In genomic region chr7:127667017-127667670, GRCh38 we compare ENCODE assay signal across 12 cellular contexts. TPM values are rescaled to one million over a fixed set of nuclear protein-coding genes. Genes with fewer than 3 reads are reported as not detected.
DNase-seq lines count a peak whose midpoint lies in the region; TF ChIP-seq lines count a peak whose summit lies in the region.
"Had no signal": no experiment of that assay in that cellular context is flagged by ENCODE, and none has a peak within 500 bp of the region (broad histone marks: within the 10 kb centered on the region; RNA-seq: fewer than 3 reads in every experiment).

No MANE protein-coding gene starts in this region.

- H3K4me3 ChIP-seq in mammary epithelial cell (replicated peaks in 1 of 3; ENCODE audit: insufficient read depth in 1 of 3, low read depth in 2 of 3, low read length in 3 of 3) (no peak overlapping the region), mesendoderm (ENCODE audit: low read length) (no peak overlapping the region)
- H3K4me3 ChIP-seq: heart left ventricle had no signal

- no peak overlapping the region for H3K23ac ChIP-seq in mesendoderm (ENCODE audit: low read length)

- H3K27ac ChIP-seq in mammary epithelial cell (ENCODE audit: insufficient read depth, low read depth, low read length) = peak overlapping the region; percentile 80
- no peak overlapping the region for H3K27ac ChIP-seq in mesendoderm (ENCODE audit: low read depth, low read length)

- no peaks in the 10 kb centered on the region for H4K20me1 ChIP-seq in mammary epithelial cell (ENCODE audit: insufficient read depth, low read length)

- 39% methylated on average over 3 of the region's 3 CpGs for WGBS in mammary epithelial cell (ENCODE audit: low coverage, missing lambda C conversion rate)
- WGBS in mesendoderm (ENCODE audit: extremely low coverage, insufficient coverage, low lambda C conversion rate) = no CpG with 5 or more reads among the region's 3 CpGs

- H3K27me3 ChIP-seq in mammary epithelial cell (ENCODE audit: insufficient read depth, low read length) (no peaks in the 10 kb centered on the region), mesendoderm (ENCODE audit: insufficient read depth, low read length, poor library complexity) (no peaks in the 10 kb centered on the region)
- H3K27me3 ChIP-seq: heart left ventricle, neutrophil had no signal

- no peak for TF ChIP-seq CTCF in mammary epithelial cell (conservative IDR thresholded peaks at IDR 0.05 in 1 of 2, IDR thresholded peaks at IDR 0.05 in 1 of 2; ENCODE audit: extremely low read depth in 1 of 2, insufficient read depth in 1 of 2, low read depth in 1 of 2, low read length in 2 of 2)

- H4K5ac ChIP-seq in mesendoderm (ENCODE audit: low read length) = no peak overlapping the region

- no peak overlapping the region for H2BK15ac ChIP-seq in mesendoderm (replicated peaks; ENCODE audit: low read depth)

- H4K8ac ChIP-seq in mesendoderm (ENCODE audit: low read depth, low read length) = no peak overlapping the region

- H2BK5ac ChIP-seq in mesendoderm (ENCODE audit: low read length) = no peak overlapping the region

- no peak overlapping the region for H3K56ac ChIP-seq in mesendoderm (ENCODE audit: low read length)

- dilution Hi-C loops in mammary epithelial cell (cut with HindIII; ENCODE audit: low sequenced_read_pairs) = no loop called here

- H3K4me1 ChIP-seq in mammary epithelial cell (ENCODE audit: insufficient read depth, low read length) = peaks cover 32% of the 10 kb centered on the region
- H3K4me1 ChIP-seq in mesendoderm (ENCODE audit: control insufficient read depth, low read depth, low read length) = peaks cover 9% of the 10 kb centered on the region

- H3K9ac ChIP-seq in mammary epithelial cell (ENCODE audit: insufficient read depth, low read length) = peak overlapping the region; percentile 42
- no peak overlapping the region for H3K9ac ChIP-seq in mesendoderm (ENCODE audit: low read length)

- no peak overlapping the region for H2AK5ac ChIP-seq in mesendoderm (ENCODE audit: low read length)

- in situ Hi-C loops in mammary epithelial cell (cut with MboI; ENCODE audit: low sequenced_read_pairs in 2 of 2) = no loop called here

- peaks cover 99% of the 10 kb centered on the region for H3K79me2 ChIP-seq in mammary epithelial cell (ENCODE audit: insufficient read depth, low read length)
- peaks cover 83% of the 10 kb centered on the region for H3K79me2 ChIP-seq in mesendoderm (ENCODE audit: control insufficient read depth, insufficient read depth, low read length)

- H2BK120ac ChIP-seq in mesendoderm (ENCODE audit: low read depth, low read length) = no peak overlapping the region

- no peak overlapping the region for H3K4ac ChIP-seq in mesendoderm (ENCODE audit: low read depth, low read length)

- H3K4me2 ChIP-seq in mammary epithelial cell (ENCODE audit: insufficient read depth, low read depth, low read length) = peak overlapping the region; percentile 85
- no peak overlapping the region for H3K4me2 ChIP-seq in mesendoderm (ENCODE audit: low read length)

- no peak overlapping the region for H2AFZ ChIP-seq in mammary epithelial cell (ENCODE audit: low read depth, low read length)

- DNase-seq in DMS53 (lab: John Stamatoyannopoulos, UW) (peak; percentile 20), DMS53 treated with DMSO at 0.1 percent for 48 hours (lab: John Stamatoyannopoulos, UW; ENCODE audit: unreplicated experiment) (no peak), HS-5 (ENCODE audit: low read depth) (peak; percentile 61), mammary epithelial cell (peak; percentile 66), renal cortical epithelial cell (ENCODE audit: low read depth) (peak; percentile 53), NCI-H2107 (lab: John Stamatoyannopoulos, UW) (no peak), mesendoderm (no peak)
- no peak for DNase-seq in stimulated activated CD4-positive, alpha-beta T cell treated with anti-CD3 and anti-CD28 coated beads, Interleukin-15, amount 100 ng/mL, for 24 hours
- DNase-seq: activated effector memory CD4-positive, alpha-beta T cell treated with anti-CD3 and anti-CD28 coated beads, Interleukin-2, amount 50 U/mL, for 16 hours; heart left ventricle; Right ventricle myocardium superior had no signal

- H3K79me1 ChIP-seq in mesendoderm (ENCODE audit: low read length) = peaks cover 23% of the 10 kb centered on the region

- no peak overlapping the region for H3K18ac ChIP-seq in mesendoderm (ENCODE audit: low read length)

- intact Hi-C loops in mammary epithelial cell (cut with micrococcal nuclease) = no loop called here

- no peaks in the 10 kb centered on the region for H3K9me3 ChIP-seq in mammary epithelial cell (replicated peaks; ENCODE audit: insufficient read depth, low read length)
- H3K9me3 ChIP-seq: neutrophil had no signal

- H3K36me3 ChIP-seq in mammary epithelial cell (ENCODE audit: insufficient read depth, low read length) = peaks cover 3% of the 10 kb centered on the region
- H3K36me3 ChIP-seq in mesendoderm (ENCODE audit: control insufficient read depth, insufficient read depth, low read length) = no peaks in the 10 kb centered on the region
- H3K36me3 ChIP-seq: neutrophil had no signal

- CTCF ChIA-PET in mammary epithelial cell (lab: Charles Lee; ENCODE audit: low non-redundant PET) = no interaction called here

- TSS peak; percentile 3 for BruUV-seq in mammary epithelial cell (replicated peaks; lab: Mats Ljungman, UMichigan)

RNA-seq across cellular contexts. Expression of gene SND1, which starts 15.2 kb away (rescaled TPM):
- total RNA-seq in mammary epithelial cell (100 to 1,000 TPM; 196 to 234 TPM), renal cortical epithelial cell (201 and 214 TPM in 2 replicates)
- 138 TPM for polyA plus RNA-seq in mammary epithelial cell
- 253 TPM for polyA minus RNA-seq in mammary epithelial cell
- polyA plus RNA-seq in mesendoderm (2013, experiment 1 of 2) = 94.6 TPM
- 95.9 TPM for polyA plus RNA-seq in mesendoderm (2013, experiment 2 of 2)

RNA-seq across cellular contexts. Expression of gene PAX4, which starts 49.2 kb away (rescaled TPM):
- not detected for total RNA-seq in mammary epithelial cell
- not detected for polyA plus RNA-seq in mammary epithelial cell
- polyA minus RNA-seq in mammary epithelial cell = not detected
- total RNA-seq in renal cortical epithelial cell = not detected in 2 replicates
- polyA plus RNA-seq in mesendoderm (2013, experiment 1 of 2) = 0.24 TPM
- polyA plus RNA-seq in mesendoderm (2013, experiment 2 of 2) = 0.24 TPM
- total RNA-seq: heart left ventricle, Right ventricle myocardium superior had no signal
- polyA plus RNA-seq: heart left ventricle had no signal

Comparison
In these comparisons a context has a peak if more than half of its experiments do, and no peak if none do; other contexts are left out.
1. DNase-seq: peak in DMS53 (single experiment), HS-5 (single experiment), mammary epithelial cell (single experiment) and renal cortical epithelial cell (single experiment); none in DMS53 treated with DMSO at 0.1 percent for 48 hours (single experiment), NCI-H2107 (single experiment), stimulated activated CD4-positive, alpha-beta T cell treated with anti-CD3 and anti-CD28 coated beads, Interleukin-15, amount 100 ng/mL, for 24 hours (single experiment) and mesendoderm (single experiment).